9 cellular contexts compared by ENCODE assay signal in genomic region chr11:65470433-65470832, GRCh38. TPM values are rescaled to one million over a fixed set of nuclear protein-coding genes. Genes with fewer than 3 reads are reported as not detected.
DNase-seq lines count a peak whose midpoint lies in the region; ATAC-seq and TF ChIP-seq lines count a peak whose summit lies in the region.
"Had no signal": no experiment of that assay in that cellular context is flagged by ENCODE, and none has a peak within 500 bp of the region (broad histone marks: within the 10 kb centered on the region; RNA-seq: fewer than 3 reads in every experiment).

No MANE protein-coding gene starts in this region.

- H3F3A ChIP-seq in GM23338 (replicated peaks; ENCODE audit: low read depth), result peaks cover 3% of the 10 kb centered on the region; the same call in 1 of the 2 replicates

- H3K4ac ChIP-seq in mesendoderm (ENCODE audit: low read depth, low read length), result no peak overlapping the region

- H3K79me1 ChIP-seq in mesendoderm (ENCODE audit: low read length), result no peaks in the 10 kb centered on the region

- ATAC-seq in activated CD8-positive, alpha-beta T cell treated with anti-CD3 and anti-CD28 coated beads for 36 hours, result no peak
- no peak for ATAC-seq in stimulated activated effector memory CD8-positive, alpha-beta T cell treated with anti-CD3 and anti-CD28 coated beads, Interleukin-12 subunit alpha, Interleukin-12 subunit beta, amount 100 ng/mL, for 72 hours
- no peak for ATAC-seq in GM23338

- 88% methylated on average over 5 of the region's 5 CpGs for WGBS in hepatocyte (ENCODE audit: low lambda C conversion rate, missing lambda C conversion rate)
- no CpG with 5 or more reads among the region's 5 CpGs for WGBS in mesendoderm (ENCODE audit: extremely low coverage, insufficient coverage, low lambda C conversion rate)

- no peaks in the 10 kb centered on the region for H3K27me3 ChIP-seq in hepatocyte
- peaks cover 11% of the 10 kb centered on the region for H3K27me3 ChIP-seq in GM23338 (ENCODE audit: insufficient read depth)
- H3K27me3 ChIP-seq in mesendoderm (ENCODE audit: insufficient read depth, low read length, poor library complexity), result no peaks in the 10 kb centered on the region

- peaks cover 26% of the 10 kb centered on the region for H3K4me1 Mint-ChIP-seq in activated CD8-positive, alpha-beta T cell treated with anti-CD3 and anti-CD28 coated beads for 36 hours (ENCODE audit: low read depth)
- H3K4me1 Mint-ChIP-seq in stimulated activated effector memory CD8-positive, alpha-beta T cell treated with anti-CD3 and anti-CD28 coated beads, Interleukin-12 subunit alpha, Interleukin-12 subunit beta, amount 100 ng/mL, for 72 hours, result peaks cover 30% of the 10 kb centered on the region
- peaks cover 3% of the 10 kb centered on the region; the same call in 2 of the 3 replicates for H3K4me1 Mint-ChIP-seq in GM23338

- peak overlapping the region; percentile 1 for H3K4me3 Mint-ChIP-seq in activated CD8-positive, alpha-beta T cell treated with anti-CD3 and anti-CD28 coated beads for 36 hours
- H3K4me3 Mint-ChIP-seq in stimulated activated effector memory CD8-positive, alpha-beta T cell treated with anti-CD3 and anti-CD28 coated beads, Interleukin-12 subunit alpha, Interleukin-12 subunit beta, amount 100 ng/mL, for 72 hours, result peak overlapping the region; percentile 7
- H3K4me3 Mint-ChIP-seq in GM23338, result no peak overlapping the region

- in situ Hi-C loops in G401 (cut with HindIII; ENCODE audit: low sequenced_read_pairs), result no loop called here

- H3K9me2 ChIP-seq in hepatocyte (replicated peaks; ENCODE audit: insufficient read depth) (no peaks in the 10 kb centered on the region), GM23338 (ENCODE audit: insufficient read depth) (no peaks in the 10 kb centered on the region)

- H3K9ac ChIP-seq in mesendoderm (ENCODE audit: low read length), result no peak overlapping the region

- POLR2A ChIA-PET in activated CD8-positive, alpha-beta T cell treated with anti-CD3 and anti-CD28 coated beads for 36 hours (lab: Charles Lee), result interaction anchor here (1.7 to 15.0 kb wide), 3 partner anchors 19 to 48 kb away, joined by 8 to 687 read pairs (median 391); partner anchors contain the start of genes MALAT1 and NEAT1

- H3K4me1 ChIP-seq in hepatocyte (ENCODE audit: insufficient read depth) (peaks cover 22% of the 10 kb centered on the region), GM23338 (ENCODE audit: insufficient read depth) (peaks cover 4% of the 10 kb centered on the region; the same call in 1 of the 2 replicates), mesendoderm (ENCODE audit: control insufficient read depth, low read depth, low read length) (no peaks in the 10 kb centered on the region)

- intact Hi-C loops in activated CD8-positive, alpha-beta T cell treated with anti-CD3 and anti-CD28 coated beads for 36 hours (cut with micrococcal nuclease), result loop anchor here (5.0 kb wide), 1 partner anchor 37 kb away; no protein-coding TSS in a partner anchor

- H3K9me3 Mint-ChIP-seq in activated CD8-positive, alpha-beta T cell treated with anti-CD3 and anti-CD28 coated beads for 36 hours, result no peaks in the 10 kb centered on the region
- no peaks in the 10 kb centered on the region for H3K9me3 Mint-ChIP-seq in stimulated activated effector memory CD8-positive, alpha-beta T cell treated with anti-CD3 and anti-CD28 coated beads, Interleukin-12 subunit alpha, Interleukin-12 subunit beta, amount 100 ng/mL, for 72 hours
- H3K9me3 Mint-ChIP-seq in GM23338, result no peaks in the 10 kb centered on the region

- H3K27ac ChIP-seq in hepatocyte (peak overlapping the region; percentile 95), GM23338 (ENCODE audit: low read depth) (no peak overlapping the region), mesendoderm (ENCODE audit: low read depth, low read length) (no peak overlapping the region)

- no peak overlapping the region for H2AFZ ChIP-seq in hepatocyte
- H2AFZ ChIP-seq in GM23338, result no peak overlapping the region

- H4K5ac ChIP-seq in mesendoderm (ENCODE audit: low read length), result no peak overlapping the region

- H3K23ac ChIP-seq in mesendoderm (ENCODE audit: low read length), result no peak overlapping the region

- H3K27me3 Mint-ChIP-seq in activated CD8-positive, alpha-beta T cell treated with anti-CD3 and anti-CD28 coated beads for 36 hours, result no peaks in the 10 kb centered on the region
- peaks cover 27% of the 10 kb centered on the region for H3K27me3 Mint-ChIP-seq in GM23338 (ENCODE audit: insufficient read depth, low read depth, poor library complexity)

- H3K79me2 ChIP-seq in hepatocyte (peaks cover 58% of the 10 kb centered on the region), GM23338 (replicated peaks; ENCODE audit: insufficient read depth) (no peaks in the 10 kb centered on the region), mesendoderm (ENCODE audit: control insufficient read depth, insufficient read depth, low read length) (no peaks in the 10 kb centered on the region)

- H3K36me3 Mint-ChIP-seq in activated CD8-positive, alpha-beta T cell treated with anti-CD3 and anti-CD28 coated beads for 36 hours (ENCODE audit: low read depth), result peaks cover 3% of the 10 kb centered on the region
- peaks cover 7% of the 10 kb centered on the region for H3K36me3 Mint-ChIP-seq in stimulated activated effector memory CD8-positive, alpha-beta T cell treated with anti-CD3 and anti-CD28 coated beads, Interleukin-12 subunit alpha, Interleukin-12 subunit beta, amount 100 ng/mL, for 72 hours
- H3K36me3 Mint-ChIP-seq in GM23338 (ENCODE audit: low read depth), result no peaks in the 10 kb centered on the region

- no peak overlapping the region for H2BK120ac ChIP-seq in mesendoderm (ENCODE audit: low read depth, low read length)

- no peak overlapping the region for H2AK5ac ChIP-seq in mesendoderm (ENCODE audit: low read length)

- H3K4me3 ChIP-seq in hepatocyte, result no peak overlapping the region
- H3K4me3 ChIP-seq in GM23338, result no peak overlapping the region
- no peak overlapping the region for H3K4me3 ChIP-seq in mesendoderm (ENCODE audit: low read length)

- no peaks in the 10 kb centered on the region for H3K9me3 ChIP-seq in hepatocyte (ENCODE audit: low read depth)

- DNase-seq in G401 (ENCODE audit: low spot score), result peak; percentile 47
- DNase-seq in activated CD8-positive, alpha-beta T cell treated with anti-CD3 and anti-CD28 coated beads for 36 hours, result no peak
- DNase-seq in hepatocyte (ENCODE audit: low spot score), result no peak
- DNase-seq in stimulated activated effector memory CD8-positive, alpha-beta T cell treated with anti-CD3 and anti-CD28 coated beads, Interleukin-12 subunit alpha, Interleukin-12 subunit beta, amount 100 ng/mL, for 72 hours (ENCODE audit: low spot score in 2 of 2), result no peak
- DNase-seq in GM23338 (ENCODE audit: low spot score), result no peak
- DNase-seq in SW 1271 (lab: John Stamatoyannopoulos, UW), result no peak
- no peak for DNase-seq in NCI-H774 (lab: John Stamatoyannopoulos, UW)
- no peak for DNase-seq in mesendoderm
- DNase-seq: erythroblast had no signal

- H2BK5ac ChIP-seq in mesendoderm (ENCODE audit: low read length), result no peak overlapping the region

- H4K8ac ChIP-seq in mesendoderm (ENCODE audit: low read depth, low read length), result no peak overlapping the region

- H3K36me3 ChIP-seq in hepatocyte (replicated peaks; ENCODE audit: insufficient read depth, low read depth) (no peaks in the 10 kb centered on the region), GM23338 (ENCODE audit: insufficient read depth) (no peaks in the 10 kb centered on the region), mesendoderm (ENCODE audit: control insufficient read depth, insufficient read depth, low read length) (no peaks in the 10 kb centered on the region)

- peak overlapping the region; percentile 99 for H3K27ac Mint-ChIP-seq in activated CD8-positive, alpha-beta T cell treated with anti-CD3 and anti-CD28 coated beads for 36 hours
- H3K27ac Mint-ChIP-seq in stimulated activated effector memory CD8-positive, alpha-beta T cell treated with anti-CD3 and anti-CD28 coated beads, Interleukin-12 subunit alpha, Interleukin-12 subunit beta, amount 100 ng/mL, for 72 hours, result peak overlapping the region; percentile 97
- no peak overlapping the region for H3K27ac Mint-ChIP-seq in GM23338

- no peak for TF ChIP-seq CTCF in activated CD8-positive, alpha-beta T cell treated with anti-CD3 and anti-CD28 coated beads for 36 hours (IDR thresholded peaks at IDR 0.05)
- no peak for TF ChIP-seq CTCF in hepatocyte (IDR thresholded peaks at IDR 0.05; ENCODE audit: poor library complexity)
- no peak for TF ChIP-seq CTCF in GM23338 (conservative IDR thresholded peaks at IDR 0.05; ENCODE audit: low read depth in 2 of 2)

- peak overlapping the region; percentile 62 for H3K4me2 ChIP-seq in hepatocyte
- H3K4me2 ChIP-seq in GM23338, result no peak overlapping the region
- no peak overlapping the region for H3K4me2 ChIP-seq in mesendoderm (ENCODE audit: low read length)

- no peak overlapping the region for H3K56ac ChIP-seq in mesendoderm (ENCODE audit: low read length)

- CTCF ChIA-PET in activated CD8-positive, alpha-beta T cell treated with anti-CD3 and anti-CD28 coated beads for 36 hours (lab: Charles Lee), result interaction anchor here (0.7 to 2.7 kb wide), 5 partner anchors 27 to 54 kb away, joined by 3 to 27 read pairs (median 11); no protein-coding TSS in a partner anchor

- H4K20me1 ChIP-seq in hepatocyte (ENCODE audit: insufficient read depth, poor library complexity, severe bottlenecking) (no peaks in the 10 kb centered on the region), GM23338 (replicated peaks; ENCODE audit: insufficient read depth) (no peaks in the 10 kb centered on the region)

- H3K18ac ChIP-seq in mesendoderm (ENCODE audit: low read length), result no peak overlapping the region

- H2BK15ac ChIP-seq in mesendoderm (replicated peaks; ENCODE audit: low read depth), result no peak overlapping the region

RNA-seq across cellular contexts. Expression of gene MALAT1, which starts 28.4 kb away (rescaled TPM):
- 166 and 288 TPM in 2 replicates for total RNA-seq in G401 (2014; rRNA removed; shearing (Covaris generic))
- total RNA-seq in activated CD8-positive, alpha-beta T cell treated with anti-CD3 and anti-CD28 coated beads for 36 hours, result 1,000 to 10,000 TPM; 3,856 to 3,869 TPM
- 8,000 and 8,677 TPM in 2 replicates for total RNA-seq in hepatocyte
- polyA plus RNA-seq in hepatocyte, result 16,690 and 29,129 TPM in 2 replicates
- total RNA-seq in GM23338 (2014; rRNA removed; shearing (Covaris generic)), result 1,789 and 2,206 TPM in 2 replicates
- 4,618 and 6,020 TPM in 2 replicates for polyA plus RNA-seq in GM23338 (2016; fragmentation: Nextera tagmentation; extraction: Ambion mirVana)
- polyA plus RNA-seq in mesendoderm (2013, experiment 1 of 2), result 112 TPM
- polyA plus RNA-seq in mesendoderm (2013, experiment 2 of 2), result 116 TPM

RNA-seq across cellular contexts. Expression of gene NEAT1, which starts 47.8 kb away (rescaled TPM):
- total RNA-seq in G401 (2014; rRNA removed; shearing (Covaris generic)), result 4.4 and 12.4 TPM in 2 replicates
- total RNA-seq in activated CD8-positive, alpha-beta T cell treated with anti-CD3 and anti-CD28 coated beads for 36 hours, result 100 to 1,000 TPM; 313 to 358 TPM
- total RNA-seq in hepatocyte, result 104 and 130 TPM in 2 replicates
- polyA plus RNA-seq in hepatocyte (168 and 209 TPM in 2 replicates), GM23338 (2016; fragmentation: Nextera tagmentation; extraction: Ambion mirVana) (3.6 and 5.3 TPM in 2 replicates)
- 6.3 and 7.2 TPM in 2 replicates for total RNA-seq in GM23338 (2014; rRNA removed; shearing (Covaris generic))
- 3.7 TPM for polyA plus RNA-seq in mesendoderm (2013, experiment 1 of 2)
- 4.5 TPM for polyA plus RNA-seq in mesendoderm (2013, experiment 2 of 2)

RNA-seq across cellular contexts. Expression of gene SCYL1, which starts 54.5 kb away (rescaled TPM):
- 77.6 and 80.4 TPM in 2 replicates for total RNA-seq in G401 (2014; rRNA removed; shearing (Covaris generic))
- 10 to 100 TPM; 71.5 to 76.8 TPM for total RNA-seq in activated CD8-positive, alpha-beta T cell treated with anti-CD3 and anti-CD28 coated beads for 36 hours
- total RNA-seq in hepatocyte, result 80.4 and 83.9 TPM in 2 replicates
- polyA plus RNA-seq in hepatocyte, result 162 and 167 TPM in 2 replicates
- 55.1 and 66.1 TPM in 2 replicates for total RNA-seq in GM23338 (2014; rRNA removed; shearing (Covaris generic))
- 52.7 and 61.7 TPM in 2 replicates for polyA plus RNA-seq in GM23338 (2016; fragmentation: Nextera tagmentation; extraction: Ambion mirVana)
- 50.0 TPM for polyA plus RNA-seq in mesendoderm (2013, experiment 1 of 2)
- 51.8 TPM for polyA plus RNA-seq in mesendoderm (2013, experiment 2 of 2)
